ENCODE assay signal across 1 cellular context in genomic region chr12:46983959-46984833, GRCh38.
TF ChIP-seq lines count a peak whose summit lies in the region.

No MANE protein-coding gene starts in this region.

TF ChIP-seq in K562, 482 proteins besides CTCF, POLR2A, EP300 and RAD21 (continued from another document and continues in another):
- TF ChIP-seq, protein P1, sequence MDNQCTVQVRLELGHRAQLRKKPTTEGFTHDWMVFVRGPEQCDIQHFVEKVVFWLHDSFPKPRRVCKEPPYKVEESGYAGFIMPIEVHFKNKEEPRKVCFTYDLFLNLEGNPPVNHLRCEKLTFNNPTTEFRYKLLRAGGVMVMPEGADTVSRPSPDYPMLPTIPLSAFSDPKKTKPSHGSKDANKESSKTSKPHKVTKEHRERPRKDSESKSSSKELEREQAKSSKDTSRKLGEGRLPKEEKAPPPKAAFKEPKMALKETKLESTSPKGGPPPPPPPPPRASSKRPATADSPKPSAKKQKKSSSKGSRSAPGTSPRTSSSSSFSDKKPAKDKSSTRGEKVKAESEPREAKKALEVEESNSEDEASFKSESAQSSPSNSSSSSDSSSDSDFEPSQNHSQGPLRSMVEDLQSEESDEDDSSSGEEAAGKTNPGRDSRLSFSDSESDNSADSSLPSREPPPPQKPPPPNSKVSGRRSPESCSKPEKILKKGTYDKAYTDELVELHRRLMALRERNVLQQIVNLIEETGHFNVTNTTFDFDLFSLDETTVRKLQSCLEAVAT (IDR thresholded peaks at IDR 0.05) = no peak
- no peak for TF ChIP-seq NFE2 (IDR thresholded peaks at IDR 0.05; ENCODE audit: low read depth)
- no peak for TF ChIP-seq POLR2B (IDR thresholded peaks at IDR 0.05; ENCODE audit: low read depth, partially characterized antibody)
- TF ChIP-seq, protein P2, sequence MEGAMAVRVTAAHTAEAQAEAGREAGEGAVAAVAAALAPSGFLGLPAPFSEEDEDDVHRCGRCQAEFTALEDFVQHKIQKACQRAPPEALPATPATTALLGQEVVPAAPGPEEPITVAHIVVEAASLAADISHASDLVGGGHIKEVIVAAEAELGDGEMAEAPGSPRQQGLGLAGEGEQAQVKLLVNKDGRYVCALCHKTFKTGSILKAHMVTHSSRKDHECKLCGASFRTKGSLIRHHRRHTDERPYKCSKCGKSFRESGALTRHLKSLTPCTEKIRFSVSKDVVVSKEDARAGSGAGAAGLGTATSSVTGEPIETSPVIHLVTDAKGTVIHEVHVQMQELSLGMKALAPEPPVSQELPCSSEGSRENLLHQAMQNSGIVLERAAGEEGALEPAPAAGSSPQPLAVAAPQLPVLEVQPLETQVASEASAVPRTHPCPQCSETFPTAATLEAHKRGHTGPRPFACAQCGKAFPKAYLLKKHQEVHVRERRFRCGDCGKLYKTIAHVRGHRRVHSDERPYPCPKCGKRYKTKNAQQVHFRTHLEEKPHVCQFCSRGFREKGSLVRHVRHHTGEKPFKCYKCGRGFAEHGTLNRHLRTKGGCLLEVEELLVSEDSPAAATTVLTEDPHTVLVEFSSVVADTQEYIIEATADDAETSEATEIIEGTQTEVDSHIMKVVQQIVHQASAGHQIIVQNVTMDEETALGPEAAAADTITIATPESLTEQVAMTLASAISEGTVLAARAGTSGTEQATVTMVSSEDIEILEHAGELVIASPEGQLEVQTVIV (CRISPR knock-in tag; IDR thresholded peaks at IDR 0.05; ENCODE audit: borderline replicate concordance) = no peak
- 0 out of 4 replicates have a peak, but pooled peaks of 1 of the 2 experiments have one; percentile 33 for TF ChIP-seq FOXA3 (CRISPR knock-in tag; conservative IDR thresholded peaks at IDR 0.05 in 1 of 2, IDR thresholded peaks at IDR 0.05 in 1 of 2)
- TF ChIP-seq, protein P3, sequence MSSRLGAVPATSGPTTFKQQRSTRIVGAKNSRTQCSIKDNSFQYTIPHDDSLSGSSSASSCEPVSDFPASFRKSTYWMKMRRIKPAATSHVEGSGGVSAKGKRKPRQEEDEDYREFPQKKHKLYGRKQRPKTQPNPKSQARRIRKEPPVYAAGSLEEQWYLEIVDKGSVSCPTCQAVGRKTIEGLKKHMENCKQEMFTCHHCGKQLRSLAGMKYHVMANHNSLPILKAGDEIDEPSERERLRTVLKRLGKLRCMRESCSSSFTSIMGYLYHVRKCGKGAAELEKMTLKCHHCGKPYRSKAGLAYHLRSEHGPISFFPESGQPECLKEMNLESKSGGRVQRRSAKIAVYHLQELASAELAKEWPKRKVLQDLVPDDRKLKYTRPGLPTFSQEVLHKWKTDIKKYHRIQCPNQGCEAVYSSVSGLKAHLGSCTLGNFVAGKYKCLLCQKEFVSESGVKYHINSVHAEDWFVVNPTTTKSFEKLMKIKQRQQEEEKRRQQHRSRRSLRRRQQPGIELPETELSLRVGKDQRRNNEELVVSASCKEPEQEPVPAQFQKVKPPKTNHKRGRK (tag; IDR thresholded peaks at IDR 0.05) = peak; percentile 43; the same call in 1 of the 2 replicates
- TF ChIP-seq ZBTB33 (CRISPR knock-in tag; IDR thresholded peaks at IDR 0.05) = no peak
- no peak for TF ChIP-seq KDM1A (IDR thresholded peaks at IDR 0.05)
- TF ChIP-seq ZNF133 (CRISPR knock-in tag; IDR thresholded peaks at IDR 0.05) = no peak
- TF ChIP-seq ZNF518B (CRISPR knock-in tag; IDR thresholded peaks at IDR 0.05) = no peak
- TF ChIP-seq ZNF717 (CRISPR knock-in tag; IDR thresholded peaks at IDR 0.05) = no peak
- no peak for TF ChIP-seq GABPB2 (CRISPR knock-in tag; conservative IDR thresholded peaks at IDR 0.05)
- TF ChIP-seq BCOR (IDR thresholded peaks at IDR 0.05) = no peak
- no peak for TF ChIP-seq FOXK1 (CRISPR knock-in tag; IDR thresholded peaks at IDR 0.05; ENCODE audit: borderline replicate concordance)
- TF ChIP-seq IRF1 (CRISPR knock-in tag; IDR thresholded peaks at IDR 0.05; ENCODE audit: borderline replicate concordance) = no peak
- TF ChIP-seq RREB1 (CRISPR knock-in tag; IDR thresholded peaks at IDR 0.05) = no peak
- no peak for TF ChIP-seq ZFP1 (CRISPR knock-in tag; IDR thresholded peaks at IDR 0.05)
- TF ChIP-seq FOXJ3 (CRISPR knock-in tag; IDR thresholded peaks at IDR 0.05) = no peak
- TF ChIP-seq, protein P4, sequence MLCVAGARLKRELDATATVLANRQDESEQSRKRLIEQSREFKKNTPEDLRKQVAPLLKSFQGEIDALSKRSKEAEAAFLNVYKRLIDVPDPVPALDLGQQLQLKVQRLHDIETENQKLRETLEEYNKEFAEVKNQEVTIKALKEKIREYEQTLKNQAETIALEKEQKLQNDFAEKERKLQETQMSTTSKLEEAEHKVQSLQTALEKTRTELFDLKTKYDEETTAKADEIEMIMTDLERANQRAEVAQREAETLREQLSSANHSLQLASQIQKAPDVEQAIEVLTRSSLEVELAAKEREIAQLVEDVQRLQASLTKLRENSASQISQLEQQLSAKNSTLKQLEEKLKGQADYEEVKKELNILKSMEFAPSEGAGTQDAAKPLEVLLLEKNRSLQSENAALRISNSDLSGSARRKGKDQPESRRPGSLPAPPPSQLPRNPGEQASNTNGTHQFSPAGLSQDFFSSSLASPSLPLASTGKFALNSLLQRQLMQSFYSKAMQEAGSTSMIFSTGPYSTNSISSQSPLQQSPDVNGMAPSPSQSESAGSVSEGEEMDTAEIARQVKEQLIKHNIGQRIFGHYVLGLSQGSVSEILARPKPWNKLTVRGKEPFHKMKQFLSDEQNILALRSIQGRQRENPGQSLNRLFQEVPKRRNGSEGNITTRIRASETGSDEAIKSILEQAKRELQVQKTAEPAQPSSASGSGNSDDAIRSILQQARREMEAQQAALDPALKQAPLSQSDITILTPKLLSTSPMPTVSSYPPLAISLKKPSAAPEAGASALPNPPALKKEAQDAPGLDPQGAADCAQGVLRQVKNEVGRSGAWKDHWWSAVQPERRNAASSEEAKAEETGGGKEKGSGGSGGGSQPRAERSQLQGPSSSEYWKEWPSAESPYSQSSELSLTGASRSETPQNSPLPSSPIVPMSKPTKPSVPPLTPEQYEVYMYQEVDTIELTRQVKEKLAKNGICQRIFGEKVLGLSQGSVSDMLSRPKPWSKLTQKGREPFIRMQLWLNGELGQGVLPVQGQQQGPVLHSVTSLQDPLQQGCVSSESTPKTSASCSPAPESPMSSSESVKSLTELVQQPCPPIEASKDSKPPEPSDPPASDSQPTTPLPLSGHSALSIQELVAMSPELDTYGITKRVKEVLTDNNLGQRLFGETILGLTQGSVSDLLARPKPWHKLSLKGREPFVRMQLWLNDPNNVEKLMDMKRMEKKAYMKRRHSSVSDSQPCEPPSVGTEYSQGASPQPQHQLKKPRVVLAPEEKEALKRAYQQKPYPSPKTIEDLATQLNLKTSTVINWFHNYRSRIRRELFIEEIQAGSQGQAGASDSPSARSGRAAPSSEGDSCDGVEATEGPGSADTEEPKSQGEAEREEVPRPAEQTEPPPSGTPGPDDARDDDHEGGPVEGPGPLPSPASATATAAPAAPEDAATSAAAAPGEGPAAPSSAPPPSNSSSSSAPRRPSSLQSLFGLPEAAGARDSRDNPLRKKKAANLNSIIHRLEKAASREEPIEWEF (CRISPR knock-in tag; IDR thresholded peaks at IDR 0.05) = no peak
- TF ChIP-seq DPF2 (IDR thresholded peaks at IDR 0.05) = no peak
- TF ChIP-seq ZBTB5 (IDR thresholded peaks at IDR 0.05) = no peak
